ENCODE assay signal across 10 cellular contexts in genomic region chr12:4849024-4849594, GRCh38.
DNase-seq lines count a peak whose midpoint lies in the region; ATAC-seq and TF ChIP-seq lines count a peak whose summit lies in the region.
"Had no signal": no experiment of that assay in that cellular context is flagged by ENCODE, and none has a peak within 500 bp of the region (broad histone marks: within the 10 kb centered on the region; RNA-seq: fewer than 3 reads in every experiment).

No MANE protein-coding gene starts in this region.

- H3K4me1 ChIP-seq in foreskin keratinocyte (no peaks in the 10 kb centered on the region), thoracic aorta (ENCODE audit: control insufficient read depth in 1 of 2, low read depth in 2 of 2) (no peaks in the 10 kb centered on the region)
- H3K4me1 ChIP-seq: BLaER1 had no signal

- H3K27me3 ChIP-seq in foreskin keratinocyte, result no peaks in the 10 kb centered on the region
- no peaks in the 10 kb centered on the region for H3K27me3 ChIP-seq in thoracic aorta (replicated peaks; ENCODE audit: insufficient read depth)
- H3K27me3 ChIP-seq: BLaER1, neutrophil had no signal

- no peaks in the 10 kb centered on the region for H3K9me3 ChIP-seq in thoracic aorta
- H3K9me3 ChIP-seq: BLaER1, neutrophil had no signal

- TF ChIP-seq CTCF in foreskin keratinocyte (conservative IDR thresholded peaks at IDR 0.05) (peak; percentile 75), thoracic aorta (IDR thresholded peaks at IDR 0.05) (peak; percentile 85)

- ATAC-seq in SK-N-SH treated with all-trans-retinoic acid at 6 μM for 48 hours (peak; percentile 47; the same call in 2 of the 3 replicates), foreskin keratinocyte (peak; percentile 35), thoracic aorta (ENCODE audit: insufficient number of reproducible peaks, low FRiP score, low read depth) (no peak), HG03354 (IDR thresholded peaks at IDR 0.05; ENCODE audit: poor library complexity, severe bottlenecking, unreplicated experiment) (no peak), HG03571 (IDR thresholded peaks at IDR 0.05; ENCODE audit: unreplicated experiment) (no peak)

- H3K27ac ChIP-seq in foreskin keratinocyte (no peak overlapping the region), thoracic aorta (no peak overlapping the region)
- H3K27ac ChIP-seq: BLaER1, neutrophil had no signal

- DNase-seq in DMS153 treated with DMSO at 0.1 percent for 48 hours (lab: John Stamatoyannopoulos, UW; ENCODE audit: unreplicated experiment) (peak; percentile 5), DMS153 (lab: John Stamatoyannopoulos, UW) (no peak), HCEC 1CT (peak; percentile 15), foreskin keratinocyte (peak in 1 of 2 donors; percentile 6), thoracic aorta (ENCODE audit: low spot score) (no peak)

- no peaks in the 10 kb centered on the region for H3K36me3 ChIP-seq in thoracic aorta
- H3K36me3 ChIP-seq: neutrophil had no signal

- H3K4me3 ChIP-seq in thoracic aorta, result no peak overlapping the region
- H3K4me3 ChIP-seq: BLaER1 had no signal

TF ChIP-seq in SK-N-SH treated with all-trans-retinoic acid at 6 μM for 48 hours, 23 proteins besides CTCF, POLR2A, EP300 and RAD21:
- no peak for TF ChIP-seq ZC3H10 (CRISPR knock-in tag; IDR thresholded peaks at IDR 0.05)
- TF ChIP-seq PATZ1 (CRISPR knock-in tag; IDR thresholded peaks at IDR 0.05; ENCODE audit: borderline replicate concordance), result no peak
- no peak for TF ChIP-seq RARB (CRISPR knock-in tag; IDR thresholded peaks at IDR 0.05)
- TF ChIP-seq CSDC2 (CRISPR knock-in tag; IDR thresholded peaks at IDR 0.05), result no peak
- no peak for TF ChIP-seq ZFP3 (CRISPR knock-in tag; IDR thresholded peaks at IDR 0.05)
- no peak for TF ChIP-seq CREB5 (CRISPR knock-in tag; IDR thresholded peaks at IDR 0.05; ENCODE audit: low read depth)
- TF ChIP-seq TOX (CRISPR knock-in tag; IDR thresholded peaks at IDR 0.05; ENCODE audit: borderline replicate concordance), result no peak
- no peak for TF ChIP-seq GLIS3 (CRISPR knock-in tag; IDR thresholded peaks at IDR 0.05)
- TF ChIP-seq ZNF8 (CRISPR knock-in tag; IDR thresholded peaks at IDR 0.05), result no peak
- no peak for TF ChIP-seq ZNF565 (CRISPR knock-in tag; conservative IDR thresholded peaks at IDR 0.05; ENCODE audit: low read depth)
- TF ChIP-seq CSRNP3 (CRISPR knock-in tag; IDR thresholded peaks at IDR 0.05), result no peak
- TF ChIP-seq ESRRG (CRISPR knock-in tag; IDR thresholded peaks at IDR 0.05), result no peak

Comparison
In these comparisons a context has a peak if more than half of its experiments do, and no peak if none do; other contexts are left out.
1. DNase-seq: peak in DMS153 treated with DMSO at 0.1 percent for 48 hours (single experiment) and HCEC 1CT (single experiment); none in DMS153 (single experiment) and thoracic aorta (single experiment).
2. ATAC-seq: peak in SK-N-SH treated with all-trans-retinoic acid at 6 μM for 48 hours (single experiment) and foreskin keratinocyte (single experiment); none in thoracic aorta (single experiment), HG03354 (single experiment) and HG03571 (single experiment).